8 cellular contexts compared by ENCODE assay signal in genomic region chr6:13427838-13428527, GRCh38. TPM values are rescaled to one million over a fixed set of nuclear protein-coding genes. Genes with fewer than 3 reads are reported as not detected.
DNase-seq lines count a peak whose midpoint lies in the region; ATAC-seq and TF ChIP-seq lines count a peak whose summit lies in the region.

No MANE protein-coding gene starts in this region.

- peak overlapping the region in 8 of 10 donors; percentile 12 to 84 (median 74) for H3K27ac ChIP-seq in heart right ventricle

- no peaks in the 10 kb centered on the region for H3K9me3 ChIP-seq in heart right ventricle

- H3K4me1 ChIP-seq in heart right ventricle = peaks cover 18 to 95% (median 85%) of the 10 kb centered on the region in 9 donors

- intact Hi-C loops in Right ventricle myocardium inferior (cut with DNase I) (loop anchor here (10.0 kb wide), 2 partner anchors 93 to 387 kb away; partner anchors contain the start of gene MCUR1), Right ventricle myocardium superior (cut with DNase I) (loop anchor here (10.0 kb wide), 1 partner anchor 57 kb away; the partner anchor contains the start of gene GFOD1), heart right ventricle (cut with DNase I) (loop anchor here in 1 of 10 donors (10.0 kb wide), 1 partner anchor 57 kb away; the partner anchor contains the start of gene GFOD1)

- peak overlapping the region in 1 of 10 donors; percentile 13 for H3K4me3 ChIP-seq in heart right ventricle

- TF ChIP-seq CTCF in heart right ventricle (IDR thresholded peaks at IDR 0.05) = peak in 1 of 9 donors; percentile 20

- peak; percentile 78 for DNase-seq in Right ventricle myocardium inferior (ENCODE audit: missing footprints)
- no peak for DNase-seq in Right ventricle myocardium superior
- DNase-seq in activated CD4-positive, alpha-beta T cell treated with anti-CD3 and anti-CD28 coated beads, Interleukin-2, amount 50 U/mL, for 48 hours = peak; percentile 74 to 80
- DNase-seq in heart right ventricle = no peak
- DNase-seq in stimulated activated CD8-positive, alpha-beta memory T cell treated with anti-CD3 and anti-CD28 coated beads, Interleukin-12 subunit alpha, Interleukin-12 subunit beta, amount 100 ng/mL, for 24 hours (ENCODE audit: extremely low read depth) = peak; percentile 61
- no peak for DNase-seq in NCI-H2171 treated with DMSO at 0.1 percent for 48 hours (lab: John Stamatoyannopoulos, UW)
- no peak for DNase-seq in GOT3 (lab: John Stamatoyannopoulos, UW)

- WGBS in heart right ventricle, 2 donors = 59 to 71% methylated on average over 24 of the region's 24 CpGs

- no peak for ATAC-seq in Right ventricle myocardium inferior
- no peak for ATAC-seq in Right ventricle myocardium superior (ENCODE audit: poor library complexity)
- ATAC-seq in HG03378 (IDR thresholded peaks at IDR 0.05; ENCODE audit: unreplicated experiment) = peak; percentile 66
- peak in 1 of 8 donors; percentile 10 for ATAC-seq in heart right ventricle

- H3K27me3 ChIP-seq in heart right ventricle = no peaks in the 10 kb centered on the region

- H3K36me3 ChIP-seq in heart right ventricle = no peaks in the 10 kb centered on the region

RNA-seq across cellular contexts. Expression of gene GFOD1, which starts 59.4 kb away (rescaled TPM):
- total RNA-seq in Right ventricle myocardium inferior (38.8 TPM), Right ventricle myocardium superior (46.2 TPM), heart right ventricle (10 to 100 TPM; 26.5 to 96.5 (median 41.0) TPM)
- 10 to 100 TPM; 13.8 to 18.2 TPM for polyA plus RNA-seq in heart right ventricle

Comparison
In these comparisons a context has a peak if more than half of its experiments do, and no peak if none do; other contexts are left out.
1. DNase-seq: peak in Right ventricle myocardium inferior (single experiment), activated CD4-positive, alpha-beta T cell treated with anti-CD3 and anti-CD28 coated beads, Interleukin-2, amount 50 U/mL, for 48 hours (2 of 2) and stimulated activated CD8-positive, alpha-beta memory T cell treated with anti-CD3 and anti-CD28 coated beads, Interleukin-12 subunit alpha, Interleukin-12 subunit beta, amount 100 ng/mL, for 24 hours (single experiment); none in Right ventricle myocardium superior (single experiment), heart right ventricle (0 of 2), NCI-H2171 treated with DMSO at 0.1 percent for 48 hours (single experiment) and GOT3 (single experiment).